ENCODE assay signal across 11 cellular contexts in genomic region chr13:27034678-27035111, GRCh38.
DNase-seq lines count a peak whose midpoint lies in the region; ATAC-seq, FAIRE-seq and TF ChIP-seq lines count a peak whose summit lies in the region.
"Had no signal": no experiment of that assay in that cellular context is flagged by ENCODE, and none has a peak within 500 bp of the region (broad histone marks: within the 10 kb centered on the region; RNA-seq: fewer than 3 reads in every experiment).

No MANE protein-coding gene starts in this region.

- peaks cover 15 to 40% of the 10 kb centered on the region in 2 experiments for H3K27me3 ChIP-seq in endothelial cell of umbilical vein (ENCODE audit: control insufficient read depth in 2 of 2, insufficient read depth in 2 of 2, low read length in 2 of 2)
- H3K27me3 ChIP-seq in tibial artery, result no peaks in the 10 kb centered on the region
- H3K27me3 ChIP-seq: Peyer's patch had no signal

- H2AFZ ChIP-seq in endothelial cell of umbilical vein (ENCODE audit: low read depth, low read length), result peak overlapping the region; percentile 2

- H3K4me1 ChIP-seq in endothelial cell of umbilical vein (ENCODE audit: control insufficient read depth, extremely low read depth, insufficient read depth, low read length), result no peaks in the 10 kb centered on the region
- peaks cover 0 to 6% (median 0%) of the 10 kb centered on the region in 4 donors for H3K4me1 ChIP-seq in tibial artery
- H3K4me1 ChIP-seq: prostate gland had no signal

- no peaks in the 10 kb centered on the region for H3K9me1 ChIP-seq in endothelial cell of umbilical vein (replicated peaks; ENCODE audit: control insufficient read depth, extremely low read depth, insufficient read depth, low read length)

- H3K4me2 ChIP-seq in endothelial cell of umbilical vein (ENCODE audit: insufficient read depth, low read length), result no peak overlapping the region

- H3K27ac Mint-ChIP-seq in activated naive CD4-positive, alpha-beta T cell treated with anti-CD3 and anti-CD28 coated beads for 36 hours, result no peak overlapping the region
- no peak overlapping the region for H3K27ac Mint-ChIP-seq in memory B cell

- no peak for TF ChIP-seq POLR2A in endothelial cell of umbilical vein (IDR thresholded peaks at IDR 0.05; ENCODE audit: low read depth, low read length)

- TF ChIP-seq CTCF in endothelial cell of umbilical vein (IDR thresholded peaks at IDR 0.05; ENCODE audit: extremely low read depth in 1 of 2, insufficient read depth in 1 of 2, low read depth in 1 of 2, low read length in 2 of 2) (no peak), tibial artery (IDR thresholded peaks at IDR 0.05) (no peak)

- FAIRE-seq in endothelial cell of umbilical vein (lab: Jason Lieb, UNC) (no peak), HTR-8/SVneo (lab: Jason Lieb, UNC) (no peak), urothelium cell line (lab: Jason Lieb, UNC) (no peak)

- peak overlapping the region; percentile 22 for H3K4me3 Mint-ChIP-seq in activated naive CD4-positive, alpha-beta T cell treated with anti-CD3 and anti-CD28 coated beads for 36 hours
- H3K4me3 Mint-ChIP-seq in memory B cell, result peak overlapping the region; percentile 50

- no peaks in the 10 kb centered on the region for H3K36me3 Mint-ChIP-seq in activated naive CD4-positive, alpha-beta T cell treated with anti-CD3 and anti-CD28 coated beads for 36 hours (ENCODE audit: low read depth)
- H3K36me3 Mint-ChIP-seq in memory B cell, result no peaks in the 10 kb centered on the region

- peaks cover 22% of the 10 kb centered on the region for H3K27me3 Mint-ChIP-seq in activated naive CD4-positive, alpha-beta T cell treated with anti-CD3 and anti-CD28 coated beads for 36 hours (ENCODE audit: low read depth)
- peaks cover 5% of the 10 kb centered on the region for H3K27me3 Mint-ChIP-seq in memory B cell

- H3K4me3 ChIP-seq in endothelial cell of umbilical vein (replicated peaks in 1 of 3; ENCODE audit: insufficient read depth in 1 of 3, low read depth in 1 of 3, low read length in 3 of 3) (no peak overlapping the region), tibial artery (peak overlapping the region; percentile 11 to 18)
- H3K4me3 ChIP-seq: Peyer's patch, prostate gland had no signal

- POLR2A ChIA-PET in endothelial cell of umbilical vein (lab: Charles Lee), result no interaction called here

- H4K20me1 ChIP-seq in endothelial cell of umbilical vein (replicated peaks; ENCODE audit: control insufficient read depth, extremely low read depth, insufficient read depth, low read length), result no peaks in the 10 kb centered on the region

- H3K36me3 ChIP-seq in endothelial cell of umbilical vein (ENCODE audit: control insufficient read depth in 2 of 2, extremely low read depth in 1 of 2, insufficient read depth in 2 of 2, low read length in 2 of 2) (no peaks in the 10 kb centered on the region), tibial artery (no peaks in the 10 kb centered on the region)
- H3K36me3 ChIP-seq: Peyer's patch, prostate gland had no signal

- DNase-seq in activated naive CD4-positive, alpha-beta T cell treated with anti-CD3 and anti-CD28 coated beads for 36 hours, result no peak
- no peak for DNase-seq in activated naive CD4-positive, alpha-beta T cell treated with Interleukin-2 at 50 U/mL for 16 hours
- no peak for DNase-seq in endothelial cell of umbilical vein (ENCODE audit: low read depth, low spot score)
- no peak for DNase-seq in memory B cell (ENCODE audit: low spot score in 2 of 2)
- no peak for DNase-seq in tibial artery
- no peak for DNase-seq in HTR-8/SVneo (ENCODE audit: insufficient read length, low spot score)
- DNase-seq in urothelium cell line (ENCODE audit: low spot score), result no peak
- DNase-seq in NCI-H1105 treated with DMSO at 0.1 percent for 48 hours (lab: John Stamatoyannopoulos, UW), result no peak
- DNase-seq: activated CD4-positive, alpha-beta T cell treated with anti-CD3 and anti-CD28 coated beads for 4 hours; Peyer's patch had no signal

- dilution Hi-C loops in endothelial cell of umbilical vein (cut with MboI; ENCODE audit: extremely low pct_ligation_motif_present, low sequenced_read_pairs), result no loop called here

- H3K9ac ChIP-seq in endothelial cell of umbilical vein (replicated peaks; ENCODE audit: extremely low read depth, insufficient read depth, low read length), result no peak overlapping the region

- H3K9me3 Mint-ChIP-seq in activated naive CD4-positive, alpha-beta T cell treated with anti-CD3 and anti-CD28 coated beads for 36 hours, result no peaks in the 10 kb centered on the region
- H3K9me3 Mint-ChIP-seq in memory B cell, result no peaks in the 10 kb centered on the region

- no peaks in the 10 kb centered on the region for H3K79me2 ChIP-seq in endothelial cell of umbilical vein (ENCODE audit: control insufficient read depth, insufficient read depth, low read length)

- peaks cover 5% of the 10 kb centered on the region for H3K4me1 Mint-ChIP-seq in activated naive CD4-positive, alpha-beta T cell treated with anti-CD3 and anti-CD28 coated beads for 36 hours (ENCODE audit: low read depth)
- peaks cover 8% of the 10 kb centered on the region for H3K4me1 Mint-ChIP-seq in memory B cell

- no peak overlapping the region for H3K27ac ChIP-seq in endothelial cell of umbilical vein (ENCODE audit: insufficient read depth, low read depth, low read length)
- no peak overlapping the region for H3K27ac ChIP-seq in tibial artery
- H3K27ac ChIP-seq: Peyer's patch, prostate gland had no signal

- intact Hi-C loops in activated naive CD4-positive, alpha-beta T cell treated with anti-CD3 and anti-CD28 coated beads for 36 hours (cut with micrococcal nuclease), result no loop called here
- intact Hi-C loops in endothelial cell of umbilical vein (cut with micrococcal nuclease) (no loop called here), tibial artery (cut with DNase I; ENCODE audit: low total_unique reads) (no loop called here)

- no peaks in the 10 kb centered on the region for H3K9me3 ChIP-seq in endothelial cell of umbilical vein (replicated peaks; ENCODE audit: control insufficient read depth, insufficient read depth, low read length)
- H3K9me3 ChIP-seq in tibial artery, result no peaks in the 10 kb centered on the region
- H3K9me3 ChIP-seq: Peyer's patch, prostate gland had no signal

- no TSS peak for BruUV-seq in endothelial cell of umbilical vein (replicated peaks; lab: Mats Ljungman, UMichigan)

- CTCF ChIA-PET in activated naive CD4-positive, alpha-beta T cell treated with anti-CD3 and anti-CD28 coated beads for 36 hours (lab: Charles Lee), result interaction anchor here (1.2 kb wide), 1 partner anchor 12 kb away, joined by 3 read pairs; no protein-coding TSS in a partner anchor
- CTCF ChIA-PET in endothelial cell of umbilical vein (lab: Charles Lee), result interaction anchor here (1.0 to 1.7 kb wide), 4 partner anchors 11 to 242 kb away, joined by 3 to 4 read pairs (median 4); no protein-coding TSS in a partner anchor

- no peak for ATAC-seq in memory B cell (ENCODE audit: low read depth)

TF ChIP-seq in endothelial cell of umbilical vein, 7 proteins besides CTCF, POLR2A, EP300 and RAD21:
- TF ChIP-seq POLR2AphosphoS5 (IDR thresholded peaks at IDR 0.05; ENCODE audit: insufficient read depth, low read depth, low read length) (no peak), FOS (IDR thresholded peaks at IDR 0.05; ENCODE audit: borderline replicate concordance, insufficient read depth, low read length) (no peak), MAX (IDR thresholded peaks at IDR 0.05; ENCODE audit: insufficient read depth, insufficient read length) (no peak), JUN (IDR thresholded peaks at IDR 0.05; ENCODE audit: borderline replicate concordance, insufficient read depth, insufficient read length, low read depth) (no peak), MYC (IDR thresholded peaks at IDR 0.05; ENCODE audit: low read depth, low read length) (no peak), GATA2 (IDR thresholded peaks at IDR 0.05; ENCODE audit: insufficient read depth, insufficient read length, low read depth, low read length) (no peak), EZH2 (IDR thresholded peaks at IDR 0.05; ENCODE audit: borderline replicate concordance, low read depth, low read length, severe bottlenecking) (no peak)
TF ChIP-seq in endothelial cell of umbilical vein: peak in this region for 0.

Comparison
In these comparisons a context has a peak if more than half of its experiments do, and no peak if none do; other contexts are left out.
1. H3K4me3 ChIP-seq: peak in tibial artery (2 of 2); none in endothelial cell of umbilical vein (0 of 3).